Comparison of ENCODE assay signal across 1 cellular context in the genomic region with DNA sequence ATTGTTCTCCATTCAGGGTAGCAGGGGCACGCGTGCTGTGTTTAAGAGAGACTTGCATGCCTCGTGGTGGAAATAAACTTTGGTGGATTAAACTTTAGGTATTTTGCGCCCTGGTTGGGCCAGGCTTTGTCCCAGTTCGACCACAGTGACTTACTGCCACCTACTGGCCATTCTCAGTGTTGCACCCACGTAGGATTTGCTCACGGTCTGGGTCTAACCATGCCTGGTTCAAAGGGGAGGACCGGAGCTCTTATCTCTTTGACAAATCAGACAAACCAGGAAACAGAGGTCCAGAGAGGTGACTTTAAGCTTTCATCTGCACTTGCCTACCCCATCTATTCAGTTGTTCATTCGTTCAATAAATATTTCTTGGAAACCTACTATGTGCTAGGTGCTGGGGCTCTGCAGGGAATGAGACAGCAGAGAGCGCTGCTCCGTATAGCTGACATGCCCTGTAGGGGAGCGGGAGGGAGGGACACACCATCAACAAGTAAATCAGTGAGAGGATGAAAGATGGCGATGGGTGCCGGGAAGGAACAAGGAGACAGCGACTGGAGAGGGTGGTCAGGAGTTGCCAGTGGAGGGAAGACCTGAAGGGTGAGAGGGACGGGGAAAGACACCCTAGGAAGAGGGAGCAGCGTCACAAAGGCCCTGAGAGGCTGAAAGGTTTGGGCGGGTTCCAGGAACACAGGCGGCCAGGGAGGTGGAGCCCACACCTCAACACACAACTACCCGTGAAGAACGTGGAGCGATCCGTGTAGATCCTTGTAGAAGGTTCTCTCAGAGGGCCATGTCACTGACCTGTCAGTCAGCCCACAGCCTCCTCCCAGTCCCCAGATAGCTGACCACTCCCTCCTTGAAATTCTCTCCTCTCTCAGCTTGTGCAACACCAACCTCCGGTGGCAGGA.
A peak's percentile ranks its signal among the peaks of the same experiment; 100 is the strongest.
TF ChIP-seq lines count a peak whose summit lies in the region.

No MANE protein-coding gene starts in this region.

TF ChIP-seq in HepG2, 621 proteins besides CTCF, POLR2A, EP300 and RAD21 (continued from another document and continues in another):
- TF ChIP-seq RELA (CRISPR knock-in tag; IDR thresholded peaks at IDR 0.05), result no peak
- 0 out of 2 replicates have a peak, but pooled peaks have one; percentile 58 for TF ChIP-seq ZNF160 (CRISPR knock-in tag; IDR thresholded peaks at IDR 0.05)
- TF ChIP-seq ZNF629 (CRISPR knock-in tag; conservative IDR thresholded peaks at IDR 0.05), result no peak
- TF ChIP-seq NFYB (CRISPR knock-in tag; IDR thresholded peaks at IDR 0.05), result no peak
- peak; percentile 61; the same call in 1 of the 2 replicates for TF ChIP-seq ZNF234 (CRISPR knock-in tag; conservative IDR thresholded peaks at IDR 0.05)
- TF ChIP-seq ZNF777 (CRISPR knock-in tag; IDR thresholded peaks at IDR 0.05), result peak; percentile 36; the same call in 1 of the 2 replicates
- TF ChIP-seq YEATS2 (CRISPR knock-in tag; IDR thresholded peaks at IDR 0.05; ENCODE audit: borderline replicate concordance), result 0 out of 2 replicates have a peak, but pooled peaks have one; percentile 8
- no peak for TF ChIP-seq NFE2 (CRISPR knock-in tag; IDR thresholded peaks at IDR 0.05)
- TF ChIP-seq GTF3A (CRISPR knock-in tag; conservative IDR thresholded peaks at IDR 0.05), result no peak
- TF ChIP-seq ZNF44 (CRISPR knock-in tag; IDR thresholded peaks at IDR 0.05), result no peak
- TF ChIP-seq SMARCC2 (IDR thresholded peaks at IDR 0.05), result no peak
- TF ChIP-seq, protein P1, sequence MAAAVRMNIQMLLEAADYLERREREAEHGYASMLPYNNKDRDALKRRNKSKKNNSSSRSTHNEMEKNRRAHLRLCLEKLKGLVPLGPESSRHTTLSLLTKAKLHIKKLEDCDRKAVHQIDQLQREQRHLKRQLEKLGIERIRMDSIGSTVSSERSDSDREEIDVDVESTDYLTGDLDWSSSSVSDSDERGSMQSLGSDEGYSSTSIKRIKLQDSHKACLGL (CRISPR knock-in tag; IDR thresholded peaks at IDR 0.05), result no peak
- TF ChIP-seq ZBTB20 (CRISPR knock-in tag; IDR thresholded peaks at IDR 0.05; ENCODE audit: borderline replicate concordance, low read depth), result no peak
- TF ChIP-seq ZNF121 (CRISPR knock-in tag; IDR thresholded peaks at IDR 0.05), result no peak
- TF ChIP-seq, protein P2, sequence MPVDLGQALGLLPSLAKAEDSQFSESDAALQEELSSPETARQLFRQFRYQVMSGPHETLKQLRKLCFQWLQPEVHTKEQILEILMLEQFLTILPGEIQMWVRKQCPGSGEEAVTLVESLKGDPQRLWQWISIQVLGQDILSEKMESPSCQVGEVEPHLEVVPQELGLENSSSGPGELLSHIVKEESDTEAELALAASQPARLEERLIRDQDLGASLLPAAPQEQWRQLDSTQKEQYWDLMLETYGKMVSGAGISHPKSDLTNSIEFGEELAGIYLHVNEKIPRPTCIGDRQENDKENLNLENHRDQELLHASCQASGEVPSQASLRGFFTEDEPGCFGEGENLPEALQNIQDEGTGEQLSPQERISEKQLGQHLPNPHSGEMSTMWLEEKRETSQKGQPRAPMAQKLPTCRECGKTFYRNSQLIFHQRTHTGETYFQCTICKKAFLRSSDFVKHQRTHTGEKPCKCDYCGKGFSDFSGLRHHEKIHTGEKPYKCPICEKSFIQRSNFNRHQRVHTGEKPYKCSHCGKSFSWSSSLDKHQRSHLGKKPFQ (CRISPR knock-in tag; IDR thresholded peaks at IDR 0.05; ENCODE audit: insufficient replicate concordance), result no peak
- TF ChIP-seq ZNF550 (CRISPR knock-in tag; IDR thresholded peaks at IDR 0.05; ENCODE audit: borderline replicate concordance), result no peak
- TF ChIP-seq TAF15 (IDR thresholded peaks at IDR 0.05; ENCODE audit: low read depth, low read length, poor library complexity, severe bottlenecking), result no peak
- TF ChIP-seq, protein P3, sequence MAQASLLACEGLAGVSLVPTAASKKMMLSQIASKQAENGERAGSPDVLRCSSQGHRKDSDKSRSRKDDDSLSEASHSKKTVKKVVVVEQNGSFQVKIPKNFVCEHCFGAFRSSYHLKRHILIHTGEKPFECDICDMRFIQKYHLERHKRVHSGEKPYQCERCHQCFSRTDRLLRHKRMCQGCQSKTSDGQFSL (CRISPR knock-in tag; IDR thresholded peaks at IDR 0.05), result no peak
- TF ChIP-seq ZSCAN21 (CRISPR knock-in tag; IDR thresholded peaks at IDR 0.05; ENCODE audit: borderline replicate concordance), result 0 out of 2 replicates have a peak, but pooled peaks have one; percentile 32
- TF ChIP-seq TBX3 (IDR thresholded peaks at IDR 0.05; ENCODE audit: borderline replicate concordance), result no peak
- no peak for TF ChIP-seq SIX1 (CRISPR knock-in tag; IDR thresholded peaks at IDR 0.05; ENCODE audit: borderline replicate concordance)
- TF ChIP-seq TAF1 (CRISPR knock-in tag; IDR thresholded peaks at IDR 0.05), result no peak
- TF ChIP-seq CHCHD3 (CRISPR knock-in tag; IDR thresholded peaks at IDR 0.05), result no peak
- TF ChIP-seq, protein P4, sequence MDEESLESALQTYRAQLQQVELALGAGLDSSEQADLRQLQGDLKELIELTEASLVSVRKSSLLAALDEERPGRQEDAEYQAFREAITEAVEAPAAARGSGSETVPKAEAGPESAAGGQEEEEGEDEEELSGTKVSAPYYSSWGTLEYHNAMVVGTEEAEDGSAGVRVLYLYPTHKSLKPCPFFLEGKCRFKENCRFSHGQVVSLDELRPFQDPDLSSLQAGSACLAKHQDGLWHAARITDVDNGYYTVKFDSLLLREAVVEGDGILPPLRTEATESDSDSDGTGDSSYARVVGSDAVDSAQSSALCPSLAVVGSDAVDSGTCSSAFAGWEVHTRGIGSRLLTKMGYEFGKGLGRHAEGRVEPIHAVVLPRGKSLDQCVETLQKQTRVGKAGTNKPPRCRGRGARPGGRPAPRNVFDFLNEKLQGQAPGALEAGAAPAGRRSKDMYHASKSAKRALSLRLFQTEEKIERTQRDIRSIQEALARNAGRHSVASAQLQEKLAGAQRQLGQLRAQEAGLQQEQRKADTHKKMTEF (CRISPR knock-in tag; IDR thresholded peaks at IDR 0.05), result peak; percentile 49; the same call in 1 of the 2 replicates
- TF ChIP-seq KDM6A (CRISPR knock-in tag; IDR thresholded peaks at IDR 0.05; ENCODE audit: low read depth), result no peak
- TF ChIP-seq CBX5 (CRISPR knock-in tag; IDR thresholded peaks at IDR 0.05; ENCODE audit: borderline replicate concordance), result no peak; the same call in 1 of the 2 replicates
- no peak for TF ChIP-seq MATR3 (CRISPR knock-in tag; IDR thresholded peaks at IDR 0.05)
- TF ChIP-seq SRSF9 (IDR thresholded peaks at IDR 0.05; ENCODE audit: borderline replicate concordance, insufficient read depth, low read depth, low read length, poor library complexity, severe bottlenecking), result no peak
- no peak; the same call in 1 of the 2 replicates for TF ChIP-seq ZNF350 (CRISPR knock-in tag; IDR thresholded peaks at IDR 0.05; ENCODE audit: borderline replicate concordance, low read depth)
- no peak for TF ChIP-seq CAMTA2 (CRISPR knock-in tag; IDR thresholded peaks at IDR 0.05; ENCODE audit: borderline replicate concordance)
- TF ChIP-seq ZFP82 (CRISPR knock-in tag; IDR thresholded peaks at IDR 0.05; ENCODE audit: borderline replicate concordance), result no peak; the same call in 1 of the 2 replicates
- no peak for TF ChIP-seq NR2C2 (CRISPR knock-in tag; IDR thresholded peaks at IDR 0.05; ENCODE audit: borderline replicate concordance)
- no peak for TF ChIP-seq FOXJ3 (CRISPR knock-in tag; IDR thresholded peaks at IDR 0.05; ENCODE audit: borderline replicate concordance)
- TF ChIP-seq HHEX (CRISPR knock-in tag; IDR thresholded peaks at IDR 0.05), result no peak
- no peak for TF ChIP-seq ZNF556 (CRISPR knock-in tag; IDR thresholded peaks at IDR 0.05; ENCODE audit: borderline replicate concordance)
- TF ChIP-seq XRCC5 (optimal IDR thresholded peaks at IDR 0.05; ENCODE audit: low read length), result peak; percentile 12
- TF ChIP-seq FOSL1 (CRISPR knock-in tag; IDR thresholded peaks at IDR 0.05; ENCODE audit: borderline replicate concordance), result no peak
- no peak; the same call in 1 of the 2 replicates for TF ChIP-seq NR2F6 (IDR thresholded peaks at IDR 0.05)
- TF ChIP-seq NR2F6 (CRISPR knock-in tag; IDR thresholded peaks at IDR 0.05), result peak; percentile 56; the same call in 1 of the 2 replicates
- TF ChIP-seq, protein P5, sequence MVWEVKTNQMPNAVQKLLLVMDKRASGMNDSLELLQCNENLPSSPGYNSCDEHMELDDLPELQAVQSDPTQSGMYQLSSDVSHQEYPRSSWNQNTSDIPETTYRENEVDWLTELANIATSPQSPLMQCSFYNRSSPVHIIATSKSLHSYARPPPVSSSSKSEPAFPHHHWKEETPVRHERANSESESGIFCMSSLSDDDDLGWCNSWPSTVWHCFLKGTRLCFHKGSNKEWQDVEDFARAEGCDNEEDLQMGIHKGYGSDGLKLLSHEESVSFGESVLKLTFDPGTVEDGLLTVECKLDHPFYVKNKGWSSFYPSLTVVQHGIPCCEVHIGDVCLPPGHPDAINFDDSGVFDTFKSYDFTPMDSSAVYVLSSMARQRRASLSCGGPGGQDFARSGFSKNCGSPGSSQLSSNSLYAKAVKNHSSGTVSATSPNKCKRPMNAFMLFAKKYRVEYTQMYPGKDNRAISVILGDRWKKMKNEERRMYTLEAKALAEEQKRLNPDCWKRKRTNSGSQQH (CRISPR knock-in tag; IDR thresholded peaks at IDR 0.05; ENCODE audit: low read depth), result no peak
- no peak for TF ChIP-seq SNAPC2 (CRISPR knock-in tag; IDR thresholded peaks at IDR 0.05)
- TF ChIP-seq RBM22 (optimal IDR thresholded peaks at IDR 0.05; ENCODE audit: low read length), result no peak
- no peak for TF ChIP-seq NCOR1 (IDR thresholded peaks at IDR 0.05; ENCODE audit: borderline replicate concordance, low read length)
- no peak for TF ChIP-seq KLF12 (CRISPR knock-in tag; IDR thresholded peaks at IDR 0.05; ENCODE audit: borderline replicate concordance)
- 0 out of 2 replicates have a peak, but pooled peaks have one; percentile 26 for TF ChIP-seq ZMYM2 (CRISPR knock-in tag; IDR thresholded peaks at IDR 0.05)
- TF ChIP-seq, protein P6, sequence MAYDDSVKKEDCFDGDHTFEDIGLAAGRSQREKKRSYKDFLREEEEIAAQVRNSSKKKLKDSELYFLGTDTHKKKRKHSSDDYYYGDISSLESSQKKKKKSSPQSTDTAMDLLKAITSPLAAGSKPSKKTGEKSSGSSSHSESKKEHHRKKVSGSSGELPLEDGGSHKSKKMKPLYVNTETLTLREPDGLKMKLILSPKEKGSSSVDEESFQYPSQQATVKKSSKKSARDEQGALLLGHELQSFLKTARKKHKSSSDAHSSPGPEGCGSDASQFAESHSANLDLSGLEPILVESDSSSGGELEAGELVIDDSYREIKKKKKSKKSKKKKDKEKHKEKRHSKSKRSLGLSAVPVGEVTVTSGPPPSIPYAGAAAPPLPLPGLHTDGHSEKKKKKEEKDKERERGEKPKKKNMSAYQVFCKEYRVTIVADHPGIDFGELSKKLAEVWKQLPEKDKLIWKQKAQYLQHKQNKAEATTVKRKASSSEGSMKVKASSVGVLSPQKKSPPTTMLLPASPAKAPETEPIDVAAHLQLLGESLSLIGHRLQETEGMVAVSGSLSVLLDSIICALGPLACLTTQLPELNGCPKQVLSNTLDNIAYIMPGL (CRISPR knock-in tag; IDR thresholded peaks at IDR 0.05; ENCODE audit: borderline replicate concordance in 1 of 2, low read depth in 1 of 2), result peak; percentile 57 to 71; a peak in 2 of 4 replicates
- no peak for TF ChIP-seq ZNF180 (CRISPR knock-in tag; IDR thresholded peaks at IDR 0.05; ENCODE audit: borderline replicate concordance, low read depth)
- TF ChIP-seq NR2F2 (IDR thresholded peaks at IDR 0.05; ENCODE audit: borderline replicate concordance, low read depth), result 0 out of 2 replicates have a peak, but pooled peaks have one; percentile 43
- TF ChIP-seq, protein P7, sequence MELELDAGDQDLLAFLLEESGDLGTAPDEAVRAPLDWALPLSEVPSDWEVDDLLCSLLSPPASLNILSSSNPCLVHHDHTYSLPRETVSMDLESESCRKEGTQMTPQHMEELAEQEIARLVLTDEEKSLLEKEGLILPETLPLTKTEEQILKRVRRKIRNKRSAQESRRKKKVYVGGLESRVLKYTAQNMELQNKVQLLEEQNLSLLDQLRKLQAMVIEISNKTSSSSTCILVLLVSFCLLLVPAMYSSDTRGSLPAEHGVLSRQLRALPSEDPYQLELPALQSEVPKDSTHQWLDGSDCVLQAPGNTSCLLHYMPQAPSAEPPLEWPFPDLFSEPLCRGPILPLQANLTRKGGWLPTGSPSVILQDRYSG (CRISPR knock-in tag; IDR thresholded peaks at IDR 0.05), result no peak
- TF ChIP-seq, protein P8, sequence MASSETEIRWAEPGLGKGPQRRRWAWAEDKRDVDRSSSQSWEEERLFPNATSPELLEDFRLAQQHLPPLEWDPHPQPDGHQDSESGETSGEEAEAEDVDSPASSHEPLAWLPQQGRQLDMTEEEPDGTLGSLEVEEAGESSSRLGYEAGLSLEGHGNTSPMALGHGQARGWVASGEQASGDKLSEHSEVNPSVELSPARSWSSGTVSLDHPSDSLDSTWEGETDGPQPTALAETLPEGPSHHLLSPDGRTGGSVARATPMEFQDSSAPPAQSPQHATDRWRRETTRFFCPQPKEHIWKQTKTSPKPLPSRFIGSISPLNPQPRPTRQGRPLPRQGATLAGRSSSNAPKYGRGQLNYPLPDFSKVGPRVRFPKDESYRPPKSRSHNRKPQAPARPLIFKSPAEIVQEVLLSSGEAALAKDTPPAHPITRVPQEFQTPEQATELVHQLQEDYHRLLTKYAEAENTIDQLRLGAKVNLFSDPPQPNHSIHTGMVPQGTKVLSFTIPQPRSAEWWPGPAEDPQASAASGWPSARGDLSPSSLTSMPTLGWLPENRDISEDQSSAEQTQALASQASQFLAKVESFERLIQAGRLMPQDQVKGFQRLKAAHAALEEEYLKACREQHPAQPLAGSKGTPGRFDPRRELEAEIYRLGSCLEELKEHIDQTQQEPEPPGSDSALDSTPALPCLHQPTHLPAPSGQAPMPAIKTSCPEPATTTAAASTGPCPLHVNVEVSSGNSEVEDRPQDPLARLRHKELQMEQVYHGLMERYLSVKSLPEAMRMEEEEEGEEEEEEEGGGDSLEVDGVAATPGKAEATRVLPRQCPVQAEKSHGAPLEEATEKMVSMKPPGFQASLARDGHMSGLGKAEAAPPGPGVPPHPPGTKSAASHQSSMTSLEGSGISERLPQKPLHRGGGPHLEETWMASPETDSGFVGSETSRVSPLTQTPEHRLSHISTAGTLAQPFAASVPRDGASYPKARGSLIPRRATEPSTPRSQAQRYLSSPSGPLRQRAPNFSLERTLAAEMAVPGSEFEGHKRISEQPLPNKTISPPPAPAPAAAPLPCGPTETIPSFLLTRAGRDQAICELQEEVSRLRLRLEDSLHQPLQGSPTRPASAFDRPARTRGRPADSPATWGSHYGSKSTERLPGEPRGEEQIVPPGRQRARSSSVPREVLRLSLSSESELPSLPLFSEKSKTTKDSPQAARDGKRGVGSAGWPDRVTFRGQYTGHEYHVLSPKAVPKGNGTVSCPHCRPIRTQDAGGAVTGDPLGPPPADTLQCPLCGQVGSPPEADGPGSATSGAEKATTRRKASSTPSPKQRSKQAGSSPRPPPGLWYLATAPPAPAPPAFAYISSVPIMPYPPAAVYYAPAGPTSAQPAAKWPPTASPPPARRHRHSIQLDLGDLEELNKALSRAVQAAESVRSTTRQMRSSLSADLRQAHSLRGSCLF (CRISPR knock-in tag; IDR thresholded peaks at IDR 0.05; ENCODE audit: borderline replicate concordance), result no peak
- TF ChIP-seq, protein P9, sequence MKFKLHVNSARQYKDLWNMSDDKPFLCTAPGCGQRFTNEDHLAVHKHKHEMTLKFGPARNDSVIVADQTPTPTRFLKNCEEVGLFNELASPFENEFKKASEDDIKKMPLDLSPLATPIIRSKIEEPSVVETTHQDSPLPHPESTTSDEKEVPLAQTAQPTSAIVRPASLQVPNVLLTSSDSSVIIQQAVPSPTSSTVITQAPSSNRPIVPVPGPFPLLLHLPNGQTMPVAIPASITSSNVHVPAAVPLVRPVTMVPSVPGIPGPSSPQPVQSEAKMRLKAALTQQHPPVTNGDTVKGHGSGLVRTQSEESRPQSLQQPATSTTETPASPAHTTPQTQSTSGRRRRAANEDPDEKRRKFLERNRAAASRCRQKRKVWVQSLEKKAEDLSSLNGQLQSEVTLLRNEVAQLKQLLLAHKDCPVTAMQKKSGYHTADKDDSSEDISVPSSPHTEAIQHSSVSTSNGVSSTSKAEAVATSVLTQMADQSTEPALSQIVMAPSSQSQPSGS (CRISPR knock-in tag; IDR thresholded peaks at IDR 0.05), result peak; percentile 34; the same call in 1 of the 2 replicates
